Comparison of ENCODE assay signal across 8 cellular contexts in the genomic region with DNA sequence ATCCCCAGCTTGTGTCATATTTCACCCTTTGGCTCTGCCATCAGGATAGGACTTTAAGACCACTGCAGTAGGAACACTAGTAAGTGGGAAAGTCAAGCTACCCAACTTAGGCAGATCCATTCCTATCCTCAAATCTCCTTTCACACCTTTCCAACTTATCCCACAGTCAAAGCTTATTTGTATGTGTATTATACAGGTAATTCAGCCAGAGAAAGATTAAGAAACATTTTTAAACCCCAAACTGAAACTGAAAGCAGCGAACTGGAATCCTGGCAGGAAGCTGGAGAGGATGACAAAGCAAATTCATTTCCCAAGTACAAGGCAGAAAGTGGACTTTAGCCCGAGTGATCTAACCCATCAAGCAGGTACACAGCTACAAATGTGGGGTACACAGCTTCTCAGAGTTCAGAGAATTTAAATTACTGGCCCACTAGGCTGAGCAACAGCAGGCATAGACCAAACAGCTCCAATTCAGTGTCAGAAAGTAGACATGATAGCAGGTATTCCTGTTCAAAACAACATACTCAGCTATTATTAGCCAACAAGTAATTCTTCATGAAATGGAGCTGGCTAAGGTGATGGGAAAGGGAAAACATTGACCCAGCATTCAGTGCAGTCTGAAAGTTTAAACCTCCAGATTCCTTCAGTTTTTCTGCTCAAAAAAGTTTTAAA. TPM values are rescaled to one million over a fixed set of nuclear protein-coding genes. Genes with fewer than 3 reads are reported as not detected.
DNase-seq lines count a peak whose midpoint lies in the region; ATAC-seq, FAIRE-seq and TF ChIP-seq lines count a peak whose summit lies in the region.

No MANE protein-coding gene starts in this region.

- H3K9me3 ChIP-seq in kidney (ENCODE audit: control insufficient read depth in 1 of 2, low read length in 2 of 2): no peaks in the 10 kb centered on the region

- no peaks in the 10 kb centered on the region for H3K9me3 Mint-ChIP-seq in stimulated activated effector memory CD8-positive, alpha-beta T cell treated with anti-CD3 and anti-CD28 coated beads, Interleukin-12 subunit alpha, Interleukin-12 subunit beta, amount 100 ng/mL, for 72 hours

- H3K27ac Mint-ChIP-seq in stimulated activated effector memory CD8-positive, alpha-beta T cell treated with anti-CD3 and anti-CD28 coated beads, Interleukin-12 subunit alpha, Interleukin-12 subunit beta, amount 100 ng/mL, for 72 hours: peak overlapping the region; percentile 95

- H3K9ac ChIP-seq in kidney (ENCODE audit: low read length in 2 of 2): peak overlapping the region; percentile 20 to 74

- no peak for TF ChIP-seq CTCF in kidney (IDR thresholded peaks at IDR 0.05; ENCODE audit: borderline replicate concordance, extremely low read depth, insufficient read depth)

- DNase-seq in AG08395 (ENCODE audit: low spot score): peak; percentile 76
- peak; percentile 20 for DNase-seq in NCI-H774 (lab: John Stamatoyannopoulos, UW)
- DNase-seq in brain pericyte (ENCODE audit: low read depth, low spot score): peak; percentile 48
- no peak for DNase-seq in kidney
- DNase-seq in stimulated activated effector memory CD8-positive, alpha-beta T cell treated with anti-CD3 and anti-CD28 coated beads, Interleukin-12 subunit alpha, Interleukin-12 subunit beta, amount 100 ng/mL, for 72 hours (ENCODE audit: low spot score in 2 of 2): no peak
- DNase-seq in activated effector memory CD4-positive, alpha-beta T cell treated with Interleukin-2 at 50 U/mL for 16 hours: no peak

- peak; percentile 4 for ATAC-seq in GM21360 (IDR thresholded peaks at IDR 0.05; ENCODE audit: unreplicated experiment)
- no peak for ATAC-seq in stimulated activated effector memory CD8-positive, alpha-beta T cell treated with anti-CD3 and anti-CD28 coated beads, Interleukin-12 subunit alpha, Interleukin-12 subunit beta, amount 100 ng/mL, for 72 hours
- ATAC-seq in GM21737 (IDR thresholded peaks at IDR 0.05; ENCODE audit: unreplicated experiment): no peak

- H3K4me1 ChIP-seq in kidney (ENCODE audit: control insufficient read depth in 1 of 2, insufficient read depth in 1 of 2, low read depth in 1 of 2, low read length in 2 of 2): peaks cover 21 to 23% of the 10 kb centered on the region in 2 donors

- peaks cover 24% of the 10 kb centered on the region for H3K36me3 Mint-ChIP-seq in stimulated activated effector memory CD8-positive, alpha-beta T cell treated with anti-CD3 and anti-CD28 coated beads, Interleukin-12 subunit alpha, Interleukin-12 subunit beta, amount 100 ng/mL, for 72 hours

- FAIRE-seq in kidney (lab: Jason Lieb, UNC): peak; percentile 6

- peaks cover 21% of the 10 kb centered on the region for H3K4me1 Mint-ChIP-seq in stimulated activated effector memory CD8-positive, alpha-beta T cell treated with anti-CD3 and anti-CD28 coated beads, Interleukin-12 subunit alpha, Interleukin-12 subunit beta, amount 100 ng/mL, for 72 hours

- peak overlapping the region; percentile 61 to 67 for H3K4me3 ChIP-seq in kidney (ENCODE audit: low read length in 2 of 2)

- peak overlapping the region; percentile 66 for H3K4me3 Mint-ChIP-seq in stimulated activated effector memory CD8-positive, alpha-beta T cell treated with anti-CD3 and anti-CD28 coated beads, Interleukin-12 subunit alpha, Interleukin-12 subunit beta, amount 100 ng/mL, for 72 hours

- peaks cover 6 to 7% of the 10 kb centered on the region in 2 donors for H3K36me3 ChIP-seq in kidney (ENCODE audit: control insufficient read depth in 1 of 2, insufficient read depth in 2 of 2, low read length in 2 of 2)

- intact Hi-C loops in kidney (cut with DNase I): no loop called here

- peak overlapping the region; percentile 93 for H3K27ac ChIP-seq in kidney (ENCODE audit: low read depth in 2 of 2, low read length in 2 of 2)

RNA-seq across cellular contexts. Expression of gene ILRUN, which starts 39.1 kb away (rescaled TPM):
- 55.7 TPM for total RNA-seq in kidney
- 52.4 TPM for polyA plus RNA-seq in kidney (ENCODE audit: insufficient read depth, low read depth, low replicate concordance)

Comparison
In these comparisons a context has a peak if more than half of its experiments do, and no peak if none do; other contexts are left out.
1. DNase-seq: peak in AG08395 (single experiment), NCI-H774 (single experiment) and brain pericyte (single experiment); none in kidney (single experiment), stimulated activated effector memory CD8-positive, alpha-beta T cell treated with anti-CD3 and anti-CD28 coated beads, Interleukin-12 subunit alpha, Interleukin-12 subunit beta, amount 100 ng/mL, for 72 hours (0 of 2) and activated effector memory CD4-positive, alpha-beta T cell treated with Interleukin-2 at 50 U/mL for 16 hours (single experiment).